Comparison of ENCODE assay signal across 19 cellular contexts in the genomic region with DNA sequence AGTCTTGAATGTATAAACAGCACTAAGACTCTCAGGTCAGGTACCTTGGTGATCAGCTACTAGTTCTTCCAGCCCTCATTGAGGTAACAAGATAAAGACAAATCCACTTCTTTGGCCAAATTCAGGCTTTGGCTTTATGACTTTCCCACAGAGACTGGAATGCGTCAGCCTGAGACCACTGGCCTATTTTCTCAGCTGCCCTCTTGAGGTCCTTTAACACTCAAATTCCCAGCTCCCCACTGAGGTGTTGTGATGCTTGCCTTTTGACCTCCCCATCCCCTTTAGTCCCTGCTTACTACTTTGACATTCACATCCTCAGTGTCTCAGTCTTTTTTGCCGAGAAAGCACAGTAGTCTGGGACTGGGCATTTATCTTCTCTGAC. TPM values are rescaled to one million over a fixed set of nuclear protein-coding genes. Genes with fewer than 3 reads are reported as not detected.
DNase-seq lines count a peak whose midpoint lies in the region; ATAC-seq, FAIRE-seq and TF ChIP-seq lines count a peak whose summit lies in the region.
"Had no signal": no experiment of that assay in that cellular context is flagged by ENCODE, and none has a peak within 500 bp of the region (broad histone marks: within the 10 kb centered on the region; RNA-seq: fewer than 3 reads in every experiment).

No MANE protein-coding gene starts in this region.

- H3K14ac ChIP-seq in IMR-90 (replicated peaks; ENCODE audit: low read depth, low read length), result 0 out of 2 replicates have a peak overlapping the region, but pooled peaks have one; percentile 19

- H3K36me3 ChIP-seq in IMR-90 (ENCODE audit: control insufficient read depth, insufficient read depth, low read length), result peaks cover 82% of the 10 kb centered on the region

- H2BK20ac ChIP-seq in IMR-90 (ENCODE audit: low read depth, low read length), result no peak overlapping the region

- peak overlapping the region; percentile 72 for H3K4ac ChIP-seq in IMR-90 (ENCODE audit: low read depth, low read length)

- TF ChIP-seq RAD21 in IMR-90 (IDR thresholded peaks at IDR 0.05; ENCODE audit: low read length), result no peak

- no peak overlapping the region for H3K4me2 ChIP-seq in IMR-90 (ENCODE audit: low read depth, low read length)

- H3K27ac ChIP-seq in CD4-positive, alpha-beta T cell (ENCODE audit: low read depth, low read length), result no peak overlapping the region
- peak overlapping the region; percentile 54 for H3K27ac ChIP-seq in IMR-90 (ENCODE audit: insufficient read depth, low read length)

- H3K56ac ChIP-seq in IMR-90 (ENCODE audit: extremely low read depth, insufficient read depth, low read length), result no peak overlapping the region

- H4K5ac ChIP-seq in IMR-90 (ENCODE audit: low read depth, low read length), result peak overlapping the region; percentile 35; the same call in 1 of the 2 replicates

- peaks cover 87% of the 10 kb centered on the region for H3K36me3 Mint-ChIP-seq in CD4-positive, alpha-beta T cell (ENCODE audit: low read depth)
- H3K36me3 Mint-ChIP-seq in nephron progenitor cell (ENCODE audit: low read depth), result peaks cover 59% of the 10 kb centered on the region

- no peak for ATAC-seq in CD4-positive, alpha-beta T cell (ENCODE audit: poor library complexity)
- no peak for ATAC-seq in IMR-90 (ENCODE audit: low read depth)
- ATAC-seq in left colon, result no peak
- no peak for ATAC-seq in GM21515 (IDR thresholded peaks at IDR 0.05; ENCODE audit: unreplicated experiment)
- ATAC-seq: CD8-positive, alpha-beta T cell had no signal

- peak overlapping the region; percentile 43; the same call in 1 of the 2 replicates for H4K91ac ChIP-seq in IMR-90 (ENCODE audit: insufficient read depth, low read depth, low read length)

- H3K4me3 Mint-ChIP-seq in CD4-positive, alpha-beta T cell, result no peak overlapping the region
- H3K4me3 Mint-ChIP-seq in nephron progenitor cell, result no peak overlapping the region
- H3K4me3 Mint-ChIP-seq: CD8-positive, alpha-beta T cell; immature natural killer cell; naive B cell had no signal

- H3K9me3 Mint-ChIP-seq in CD4-positive, alpha-beta T cell, result no peaks in the 10 kb centered on the region
- H3K9me3 Mint-ChIP-seq in nephron progenitor cell, result no peaks in the 10 kb centered on the region
- H3K9me3 Mint-ChIP-seq: CD8-positive, alpha-beta T cell; immature natural killer cell; naive B cell had no signal

- H2AFZ ChIP-seq in IMR-90 (replicated peaks; ENCODE audit: low read length, poor library complexity), result no peak overlapping the region

- H4K8ac ChIP-seq in IMR-90 (ENCODE audit: low read depth in 2 of 2, low read length in 2 of 2), result peak overlapping the region in 1 of 2 experiments; percentile 46; a peak in 2 of 4 replicates

- no peaks in the 10 kb centered on the region for H3K4me1 Mint-ChIP-seq in CD4-positive, alpha-beta T cell (ENCODE audit: low read depth)
- H3K4me1 Mint-ChIP-seq in nephron progenitor cell, result no peaks in the 10 kb centered on the region
- H3K4me1 Mint-ChIP-seq: immature natural killer cell had no signal

- H3K27me3 Mint-ChIP-seq in CD4-positive, alpha-beta T cell, result no peaks in the 10 kb centered on the region
- no peaks in the 10 kb centered on the region for H3K27me3 Mint-ChIP-seq in nephron progenitor cell (ENCODE audit: low read depth, poor library complexity)
- H3K27me3 Mint-ChIP-seq: naive B cell had no signal

- dilution Hi-C loops in IMR-90 (cut with HindIII; ENCODE audit: low sequenced_read_pairs, unreplicated experiment), result no loop called here

- TF ChIP-seq POLR2A in IMR-90 (IDR thresholded peaks at IDR 0.05; ENCODE audit: low read depth, low read length), result no peak

- peak overlapping the region; percentile 79 for H2BK5ac ChIP-seq in IMR-90 (ENCODE audit: low read depth, low read length, poor library complexity, severe bottlenecking)

- H2BK120ac ChIP-seq in IMR-90 (ENCODE audit: low read depth, low read length), result 0 out of 2 replicates have a peak overlapping the region, but pooled peaks have one; percentile 5

- peak overlapping the region; percentile 66 for H3K23ac ChIP-seq in IMR-90 (ENCODE audit: low read depth, low read length)

- peak overlapping the region; percentile 39 for H3K18ac ChIP-seq in IMR-90 (ENCODE audit: low read depth, low read length)

- in situ Hi-C loops in IMR-90 (cut with MboI; ENCODE audit: low sequenced_read_pairs), result loop anchor here (25.0 kb wide), 1 partner anchor 809 kb away; no protein-coding TSS in a partner anchor

- DNase-seq in CD4-positive, alpha-beta T cell, result no peak
- DNase-seq in IMR-90, result no peak
- DNase-seq in choroid plexus epithelial cell (ENCODE audit: low read depth), result peak; percentile 67
- no peak for DNase-seq in nephron progenitor cell
- no peak for DNase-seq in left colon
- DNase-seq in GM19239 (ENCODE audit: insufficient read length, low spot score), result no peak
- no peak for DNase-seq in central memory CD4-positive, alpha-beta T cell
- DNase-seq: activated naive CD4-positive, alpha-beta T cell; CD8-positive, alpha-beta T cell; foreskin fibroblast; immature natural killer cell; naive B cell; T-helper 2 cell had no signal

- no peaks in the 10 kb centered on the region for H3K9me3 ChIP-seq in CD4-positive, alpha-beta T cell (ENCODE audit: control insufficient read depth, low read length)
- no peaks in the 10 kb centered on the region for H3K9me3 ChIP-seq in IMR-90 (ENCODE audit: control insufficient read depth, insufficient read depth, low read length)

- intact Hi-C loops in CD4-positive, alpha-beta T cell (cut with DNase I, micrococcal nuclease), result no loop called here
- intact Hi-C loops in IMR-90 (cut with micrococcal nuclease) (loop anchor here (2.0 kb wide), 1 partner anchor 541 kb away; no protein-coding TSS in a partner anchor), left colon (cut with DNase I, micrococcal nuclease) (no loop called here)

- POLR2A ChIA-PET in CD4-positive, alpha-beta T cell (lab: Charles Lee), result interaction anchor here (1.9 to 2.1 kb wide), 2 partner anchors 10 to 11 kb away, joined by 6 to 8 read pairs; a partner anchor contains a TSS
- POLR2A ChIA-PET in IMR-90 (lab: Charles Lee; ENCODE audit: unreplicated experiment), result interaction anchor here (1.6 to 2.8 kb wide), 2 partner anchors 11 to 12 kb away, joined by 8 to 9 read pairs; a partner anchor contains a TSS

- no peaks in the 10 kb centered on the region for H3K27me3 ChIP-seq in CD4-positive, alpha-beta T cell (ENCODE audit: control insufficient read depth, insufficient read depth, low read length)
- H3K27me3 ChIP-seq in IMR-90 (ENCODE audit: control insufficient read depth, insufficient read depth, low read length), result no peaks in the 10 kb centered on the region

- no peak overlapping the region for H3K4me3 ChIP-seq in IMR-90 (ENCODE audit: insufficient read depth, low read depth, low read length)
- no peak overlapping the region for H3K4me3 ChIP-seq in choroid plexus epithelial cell (ENCODE audit: low read depth, low read length)

- WGBS in IMR-90 (ENCODE audit: extremely low coverage in 2 of 2, insufficient read length in 1 of 2), 2 experiments, result no CpG with 5 or more reads among the region's 2 CpGs

- CTCF ChIA-PET in CD4-positive, alpha-beta T cell (lab: Charles Lee), result no interaction called here
- CTCF ChIA-PET in IMR-90 (lab: Yijun Ruan, JAX), result interaction anchor here (0.6 to 1.7 kb wide), 2 partner anchors 305 to 453 kb away, joined by 4 to 5 read pairs; a partner anchor contains a TSS

- H4K20me1 ChIP-seq in IMR-90 (ENCODE audit: insufficient read depth, low read length), result peaks cover 13% of the 10 kb centered on the region

- peaks cover 16% of the 10 kb centered on the region for H3K4me1 ChIP-seq in IMR-90 (ENCODE audit: control insufficient read depth, insufficient read depth, low read length)

- H3K79me1 ChIP-seq in IMR-90 (ENCODE audit: low read depth in 1 of 2, low read length in 2 of 2), result peaks cover 20 to 63% of the 10 kb centered on the region in 2 experiments

- H3K9ac ChIP-seq in IMR-90 (ENCODE audit: low read depth, low read length), result peak overlapping the region; percentile 27; the same call in 1 of the 2 replicates

- H2AK9ac ChIP-seq in IMR-90 (replicated peaks; ENCODE audit: low read depth, low read length, poor library complexity), result no peak overlapping the region

- peaks cover 12% of the 10 kb centered on the region; the same call in 1 of the 2 replicates for H3K9me1 ChIP-seq in IMR-90 (ENCODE audit: insufficient read depth, low read length)

- TF ChIP-seq CTCF in CD4-positive, alpha-beta T cell (IDR thresholded peaks at IDR 0.05), result no peak
- TF ChIP-seq CTCF in IMR-90 (conservative IDR thresholded peaks at IDR 0.05; ENCODE audit: low read depth, low read length) (no peak), choroid plexus epithelial cell (conservative IDR thresholded peaks at IDR 0.05; ENCODE audit: low read depth, low read length) (no peak), nephron progenitor cell (IDR thresholded peaks at IDR 0.05) (no peak)

- no peak for FAIRE-seq in GM19239 (lab: Jason Lieb, UNC)
- FAIRE-seq: RCC 7860 had no signal

- H2BK15ac ChIP-seq in IMR-90 (ENCODE audit: low read depth, low read length), result no peak overlapping the region; the same call in 2 of the 3 replicates

- no TSS peak for BruUV-seq in IMR-90 (replicated peaks; lab: Mats Ljungman, UMichigan)

- no peak overlapping the region; the same call in 1 of the 2 replicates for H2AK5ac ChIP-seq in IMR-90 (ENCODE audit: low read depth, low read length)

- peak overlapping the region; percentile 39 for H3K27ac Mint-ChIP-seq in CD4-positive, alpha-beta T cell
- H3K27ac Mint-ChIP-seq in nephron progenitor cell, result peak overlapping the region; percentile 88
- H3K27ac Mint-ChIP-seq: CD8-positive, alpha-beta T cell had no signal

RNA-seq across cellular contexts. Expression of a gene that starts 10.6 kb away (rescaled TPM):
- total RNA-seq in CD4-positive, alpha-beta T cell, result 10 to 100 TPM in 1 of 2 experiments, 1 to 10 TPM in 1; 9.5 to 12.1 TPM
- total RNA-seq in IMR-90 (2012; rRNA removed), result 45.3 and 49.1 TPM in 2 replicates
- polyA plus RNA-seq in IMR-90 (2012; rRNA removed), result 62.9 and 75.9 TPM in 2 replicates
- 34.5 and 53.3 TPM in 2 replicates for polyA plus RNA-seq in IMR-90 (2012; cell fraction: cytosol; rRNA removed)
- 93.6 and 106 TPM in 2 replicates for polyA plus RNA-seq in IMR-90 (2012; cell fraction: nucleus; rRNA removed; ENCODE audit: low replicate concordance)
- 10 to 100 TPM; 34.6 to 38.2 TPM for total RNA-seq in left colon

RNA-seq across cellular contexts. Expression of a gene that starts 10.9 kb away (rescaled TPM):
- total RNA-seq in CD4-positive, alpha-beta T cell, result 10 to 100 TPM; 52.6 to 53.1 TPM
- total RNA-seq in IMR-90 (2012; rRNA removed) (25.5 and 37.8 TPM in 2 replicates), left colon (10 to 100 TPM; 26.2 to 26.3 TPM)
- 40.0 and 46.3 TPM in 2 replicates for polyA plus RNA-seq in IMR-90 (2012; rRNA removed)
- polyA plus RNA-seq in IMR-90 (2012; cell fraction: cytosol; rRNA removed), result 30.3 and 41.1 TPM in 2 replicates
- 84.5 and 162 TPM in 2 replicates for polyA plus RNA-seq in IMR-90 (2012; cell fraction: nucleus; rRNA removed; ENCODE audit: low replicate concordance)

RNA-seq across cellular contexts. Expression of a gene that starts 11.1 kb away (rescaled TPM):
- total RNA-seq in CD4-positive, alpha-beta T cell, result 10 to 100 TPM; 22.1 to 23.9 TPM
- total RNA-seq in IMR-90 (2012; rRNA removed) (58.3 and 66.7 TPM in 2 replicates), left colon (10 to 100 TPM; 80.6 to 82.5 TPM)
- 72.0 and 77.8 TPM in 2 replicates for polyA plus RNA-seq in IMR-90 (2012; rRNA removed)
- polyA plus RNA-seq in IMR-90 (2012; cell fraction: cytosol; rRNA removed), result 70.5 and 80.8 TPM in 2 replicates
- 33.1 and 46.5 TPM in 2 replicates for polyA plus RNA-seq in IMR-90 (2012; cell fraction: nucleus; rRNA removed; ENCODE audit: low replicate concordance)

RNA-seq across cellular contexts. Expression of a gene that starts 18.8 kb away (rescaled TPM):
- not detected for total RNA-seq in CD4-positive, alpha-beta T cell
- total RNA-seq in IMR-90 (2012; rRNA removed) (not detected in 2 replicates), left colon (not detected)
- polyA plus RNA-seq in IMR-90 (2012; rRNA removed), result not detected in 2 replicates
- polyA plus RNA-seq in IMR-90 (2012; cell fraction: cytosol; rRNA removed), result not detected in 2 replicates
- not detected in 2 replicates for polyA plus RNA-seq in IMR-90 (2012; cell fraction: nucleus; rRNA removed; ENCODE audit: low replicate concordance)
- total RNA-seq: CD8-positive, alpha-beta T cell; dermis blood vessel endothelial cell; HT-29; skeletal muscle tissue; subcutaneous adipose tissue had no signal
- polyA plus RNA-seq: immature natural killer cell had no signal

RNA-seq across cellular contexts. Expression of a gene that starts 23.9 kb away (rescaled TPM):
- total RNA-seq in CD4-positive, alpha-beta T cell, result under 1 TPM; 0.16 to 0.17 TPM
- total RNA-seq in IMR-90 (2012; rRNA removed) (under 0.01 and 0.18 TPM in 2 replicates), left colon (under 1 TPM in 1 of 2 donors, not detected in 1; 0.11 TPM)
- 0.89 and 1.0 TPM in 2 replicates for polyA plus RNA-seq in IMR-90 (2012; rRNA removed)
- 0.90 and 1.4 TPM in 2 replicates for polyA plus RNA-seq in IMR-90 (2012; cell fraction: cytosol; rRNA removed)
- 3.0 and 4.8 TPM in 2 replicates for polyA plus RNA-seq in IMR-90 (2012; cell fraction: nucleus; rRNA removed; ENCODE audit: low replicate concordance)
- total RNA-seq: HT-29 had no signal
- polyA plus RNA-seq: immature natural killer cell had no signal
